ENCODE assay signal across 1 cellular context in the genomic region with DNA sequence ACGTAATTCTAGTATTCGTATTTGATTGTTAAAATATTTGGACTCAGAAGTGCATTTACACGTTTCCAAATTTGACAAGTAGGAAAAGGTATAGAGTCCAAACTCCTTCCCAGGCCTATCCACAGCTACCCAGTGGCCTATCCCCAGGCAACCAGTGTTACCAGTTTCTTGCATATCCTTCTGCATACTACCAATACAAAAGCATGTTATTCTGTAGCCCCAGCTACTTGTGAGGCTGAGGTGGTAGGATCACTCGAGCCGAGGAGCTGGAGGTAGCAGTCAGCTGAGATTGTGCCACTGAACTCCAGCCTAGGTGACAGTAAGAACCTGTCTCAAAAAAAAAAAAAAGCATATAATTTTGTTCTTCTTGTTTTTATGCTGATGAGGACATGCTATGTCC.
TF ChIP-seq lines count a peak whose summit lies in the region.

No MANE protein-coding gene starts in this region.

TF ChIP-seq in A549, 52 proteins besides CTCF, POLR2A, EP300 and RAD21 (continued from another document):
- TF ChIP-seq SREBF2 (IDR thresholded peaks at IDR 0.05): no peak
- TF ChIP-seq KDM5A (IDR thresholded peaks at IDR 0.05): no peak
- TF ChIP-seq TFCP2L1 (CRISPR knock-in tag; IDR thresholded peaks at IDR 0.05): no peak
- no peak for TF ChIP-seq NFE2L2 (conservative IDR thresholded peaks at IDR 0.05; ENCODE audit: low read length)
